ENCODE assay signal across 6 cellular contexts in genomic region chr6:31597006-31597405, GRCh38. TPM values are rescaled to one million over a fixed set of nuclear protein-coding genes. Genes with fewer than 3 reads are reported as not detected.
DNase-seq lines count a peak whose midpoint lies in the region; TF ChIP-seq lines count a peak whose summit lies in the region.

No MANE protein-coding gene starts in this region.

- intact Hi-C loops in posterior cingulate gyrus (cut with DNase I) = no loop called here

- no peak overlapping the region for H3K4me3 Mint-ChIP-seq in glutamatergic neuron (ENCODE audit: unreplicated experiment)

- H3K27me3 Mint-ChIP-seq in glutamatergic neuron (ENCODE audit: unreplicated experiment) = no peaks in the 10 kb centered on the region

- peaks cover 2% of the 10 kb centered on the region for H3K9me3 Mint-ChIP-seq in glutamatergic neuron (ENCODE audit: unreplicated experiment)

- TF ChIP-seq CTCF in glutamatergic neuron (IDR thresholded peaks at IDR 0.05; ENCODE audit: partially characterized antibody, unreplicated experiment) = peak; percentile 61

- H3K4me1 Mint-ChIP-seq in glutamatergic neuron (ENCODE audit: low read depth, unreplicated experiment) = peaks cover 4% of the 10 kb centered on the region

- H3K27ac Mint-ChIP-seq in glutamatergic neuron (ENCODE audit: unreplicated experiment) = no peak overlapping the region

- no peaks in the 10 kb centered on the region for H3K36me3 Mint-ChIP-seq in glutamatergic neuron (ENCODE audit: unreplicated experiment)

- DNase-seq in activated CD4-positive, alpha-beta T cell treated with anti-CD3 and anti-CD28 coated beads for 1 hour = peak; percentile 26
- DNase-seq in activated CD4-positive, alpha-beta T cell treated with anti-CD3 and anti-CD28 coated beads, Interleukin-2, amount 50 U/mL, for 1 hour = no peak
- DNase-seq in SK-N-DZ (ENCODE audit: low spot score) (peak; percentile 62), glutamatergic neuron (no peak), posterior cingulate gyrus (no peak), GOT3 (lab: John Stamatoyannopoulos, UW) (no peak)

RNA-seq across cellular contexts. Expression of gene NCR3, which starts 4.2 kb away (rescaled TPM):
- not detected in 2 replicates for polyA plus RNA-seq in SK-N-DZ (2014; cell fraction: cytosol; rRNA removed)
- not detected in 2 replicates for polyA plus RNA-seq in SK-N-DZ (2014; cell fraction: nucleus; rRNA removed)
- total RNA-seq in glutamatergic neuron (ENCODE audit: unreplicated experiment) = not detected

RNA-seq across cellular contexts. Expression of gene LST1, which starts 10.9 kb away (rescaled TPM):
- polyA plus RNA-seq in SK-N-DZ (2014; cell fraction: cytosol; rRNA removed) = 1.2 and 3.0 TPM in 2 replicates
- 1.2 TPM in 1 of 2 replicates, not detected in the other for polyA plus RNA-seq in SK-N-DZ (2014; cell fraction: nucleus; rRNA removed)
- not detected for total RNA-seq in glutamatergic neuron (ENCODE audit: unreplicated experiment)

RNA-seq across cellular contexts. Expression of gene LTB, which starts 14.8 kb away (rescaled TPM):
- polyA plus RNA-seq in SK-N-DZ (2014; cell fraction: cytosol; rRNA removed) = not detected in 2 replicates
- polyA plus RNA-seq in SK-N-DZ (2014; cell fraction: nucleus; rRNA removed) = not detected in 2 replicates
- not detected for total RNA-seq in glutamatergic neuron (ENCODE audit: unreplicated experiment)

RNA-seq across cellular contexts. Expression of gene AIF1, which starts 18.0 kb away (rescaled TPM):
- 0.57 TPM in 1 of 2 replicates, not detected in the other for polyA plus RNA-seq in SK-N-DZ (2014; cell fraction: cytosol; rRNA removed)
- polyA plus RNA-seq in SK-N-DZ (2014; cell fraction: nucleus; rRNA removed) = 0.38 TPM in 1 of 2 replicates, not detected in the other
- total RNA-seq in glutamatergic neuron (ENCODE audit: unreplicated experiment) = not detected

RNA-seq across cellular contexts. Expression of gene TNF, which starts 21.6 kb away (rescaled TPM):
- 0.12 and 0.25 TPM in 2 replicates for polyA plus RNA-seq in SK-N-DZ (2014; cell fraction: cytosol; rRNA removed)
- polyA plus RNA-seq in SK-N-DZ (2014; cell fraction: nucleus; rRNA removed) = 0.31 and 0.62 TPM in 2 replicates
- not detected for total RNA-seq in glutamatergic neuron (ENCODE audit: unreplicated experiment)

Comparison
In these comparisons a context has a peak if more than half of its experiments do, and no peak if none do; other contexts are left out.
1. DNase-seq: peak in activated CD4-positive, alpha-beta T cell treated with anti-CD3 and anti-CD28 coated beads for 1 hour (single experiment) and SK-N-DZ (single experiment); none in activated CD4-positive, alpha-beta T cell treated with anti-CD3 and anti-CD28 coated beads, Interleukin-2, amount 50 U/mL, for 1 hour (single experiment), glutamatergic neuron (single experiment), posterior cingulate gyrus (0 of 10) and GOT3 (single experiment).